In the genomic region with DNA sequence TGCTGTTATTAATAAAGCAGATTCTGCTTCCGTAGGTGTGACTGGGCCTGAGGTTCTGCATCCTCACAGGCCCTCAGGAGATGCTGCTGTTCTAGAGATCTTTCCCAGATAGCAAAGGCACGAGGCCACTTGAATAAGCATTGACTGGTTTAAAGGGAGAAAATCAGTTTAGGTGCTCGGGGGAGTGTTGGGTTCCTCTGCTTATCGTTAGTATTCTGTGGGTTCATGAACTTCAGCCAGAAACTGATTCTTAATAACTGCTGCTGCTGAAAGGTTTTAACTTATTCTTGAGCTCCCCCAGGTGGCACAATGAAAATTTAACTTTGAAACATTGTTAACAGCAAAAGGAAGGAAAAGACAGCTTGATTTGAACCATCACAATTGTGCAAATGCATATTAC, we compare ENCODE assay signal across 8 cellular contexts. TPM values are rescaled to one million over a fixed set of nuclear protein-coding genes. Genes with fewer than 3 reads are reported as not detected.
DNase-seq lines count a peak whose midpoint lies in the region; ATAC-seq, FAIRE-seq and TF ChIP-seq lines count a peak whose summit lies in the region.

No MANE protein-coding gene starts in this region.

- CTCF ChIA-PET in naive thymus-derived CD4-positive, alpha-beta T cell (lab: Charles Lee) = interaction anchor here (0.7 to 7.4 kb wide), 13 partner anchors 9 to 673 kb away, joined by 3 to 58 read pairs (median 5); a partner anchor contains a TSS

- H3K9me3 ChIP-seq in naive thymus-derived CD4-positive, alpha-beta T cell (ENCODE audit: control insufficient read depth in 2 of 3, low read length in 3 of 3) = no peaks in the 10 kb centered on the region

- TF ChIP-seq CTCF in astrocyte of the spinal cord (IDR thresholded peaks at IDR 0.05; ENCODE audit: low read depth, low read length) = peak; percentile 40

- peaks cover 12 to 48% (median 21%) of the 10 kb centered on the region in 3 experiments for H3K36me3 ChIP-seq in naive thymus-derived CD4-positive, alpha-beta T cell (ENCODE audit: control insufficient read depth in 2 of 3, insufficient read depth in 3 of 3, low read length in 3 of 3)

- H3K27me3 Mint-ChIP-seq in naive thymus-derived CD4-positive, alpha-beta T cell = no peaks in the 10 kb centered on the region

- no peaks in the 10 kb centered on the region for H3K9me3 Mint-ChIP-seq in naive thymus-derived CD4-positive, alpha-beta T cell

- no peak for FAIRE-seq in frontal cortex (lab: Jason Lieb, UNC)

- peaks cover 0 to 58% of the 10 kb centered on the region in 2 donors for H3K4me1 ChIP-seq in naive thymus-derived CD4-positive, alpha-beta T cell (ENCODE audit: control insufficient read depth in 2 of 2, insufficient read depth in 2 of 2, low read length in 2 of 2)

- peaks cover 27 to 92% (median 77%) of the 10 kb centered on the region in 7 donors for H3K4me1 Mint-ChIP-seq in naive thymus-derived CD4-positive, alpha-beta T cell

- peak; percentile 48 for DNase-seq in NCI-H510A treated with DMSO at 0.1 percent for 48 hours (lab: John Stamatoyannopoulos, UW)
- DNase-seq in NCI-H510A (lab: John Stamatoyannopoulos, UW) = no peak
- DNase-seq in LHCN-M2 (ENCODE audit: low read depth) = peak; percentile 30
- DNase-seq in astrocyte of the spinal cord (ENCODE audit: low read depth, low spot score) = peak; percentile 41
- peak in 7 of 9 donors; percentile 46 to 68 (median 61) for DNase-seq in naive thymus-derived CD4-positive, alpha-beta T cell
- no peak for DNase-seq in frontal cortex (ENCODE audit: low spot score in 2 of 2)
- DNase-seq in sciatic nerve (ENCODE audit: low spot score) = no peak
- DNase-seq in stimulated activated CD4-positive, alpha-beta T cell treated with anti-CD3 and anti-CD28 coated beads, Interleukin-4, amount 100 ng/mL, for 4 hours = no peak

- H3K27me3 ChIP-seq in naive thymus-derived CD4-positive, alpha-beta T cell (ENCODE audit: control insufficient read depth in 2 of 2, insufficient read depth in 2 of 2, low read length in 2 of 2) = no peaks in the 10 kb centered on the region

- peak overlapping the region in 8 of 10 donors; percentile 1 to 81 (median 41) for H3K4me3 Mint-ChIP-seq in naive thymus-derived CD4-positive, alpha-beta T cell

- H3K36me3 Mint-ChIP-seq in naive thymus-derived CD4-positive, alpha-beta T cell = peaks cover 15 to 70% (median 49%) of the 10 kb centered on the region in 5 donors

- POLR2A ChIA-PET in naive thymus-derived CD4-positive, alpha-beta T cell (lab: Charles Lee) = interaction anchor here (0.9 to 4.1 kb wide), 8 partner anchors 11 to 591 kb away, joined by 3 to 25 read pairs (median 6); a partner anchor contains a TSS

- peak overlapping the region in 8 of 9 donors; percentile 76 to 94 (median 84) for H3K27ac Mint-ChIP-seq in naive thymus-derived CD4-positive, alpha-beta T cell

- H3K4me3 ChIP-seq in astrocyte of the spinal cord (ENCODE audit: low read depth, low read length) = no peak overlapping the region
- no peak overlapping the region for H3K4me3 ChIP-seq in naive thymus-derived CD4-positive, alpha-beta T cell (ENCODE audit: low read length)

- in situ Hi-C loops in astrocyte of the spinal cord (cut with HindIII; ENCODE audit: low sequenced_read_pairs) = no loop called here

- peak; percentile 66 for ATAC-seq in naive thymus-derived CD4-positive, alpha-beta T cell
- no peak for ATAC-seq in sciatic nerve

- H3K27ac ChIP-seq in naive thymus-derived CD4-positive, alpha-beta T cell (ENCODE audit: low read depth, low read length) = peak overlapping the region; percentile 16

- intact Hi-C loops in naive thymus-derived CD4-positive, alpha-beta T cell (cut with micrococcal nuclease) = loop anchor here in 1 of 2 donors (1.0 to 5.0 kb wide), 6 partner anchors 12 to 778 kb away; no protein-coding TSS in a partner anchor
- intact Hi-C loops in sciatic nerve (cut with DNase I) = no loop called here

RNA-seq across cellular contexts. Expression of a gene that starts 56.9 kb away (rescaled TPM):
- 67.5 and 98.8 TPM in 2 replicates for total RNA-seq in LHCN-M2 (2014; rRNA removed)
- 19.6 TPM for polyA plus RNA-seq in LHCN-M2 (2012)
- total RNA-seq in naive thymus-derived CD4-positive, alpha-beta T cell = 100 to 1,000 TPM in 4 of 5 experiments, 10 to 100 TPM in 1; 13.1 to 179 (median 135) TPM
- polyA plus RNA-seq in naive thymus-derived CD4-positive, alpha-beta T cell = 100 to 1,000 TPM in 1 of 2 donors, 10 to 100 TPM in 1; 98.9 to 102 TPM
- 26.5 TPM for total RNA-seq in frontal cortex
- total RNA-seq in sciatic nerve = 606 TPM

Comparison
In these comparisons a context has a peak if more than half of its experiments do, and no peak if none do; other contexts are left out.
1. DNase-seq: peak in NCI-H510A treated with DMSO at 0.1 percent for 48 hours (single experiment), LHCN-M2 (single experiment), astrocyte of the spinal cord (single experiment) and naive thymus-derived CD4-positive, alpha-beta T cell (7 of 9); none in NCI-H510A (single experiment), frontal cortex (0 of 2), sciatic nerve (single experiment) and stimulated activated CD4-positive, alpha-beta T cell treated with anti-CD3 and anti-CD28 coated beads, Interleukin-4, amount 100 ng/mL, for 4 hours (0 of 2).